8 cellular contexts compared by ENCODE assay signal in genomic region chr6:10409766-10410209, GRCh38. TPM values are rescaled to one million over a fixed set of nuclear protein-coding genes. Genes with fewer than 3 reads are reported as not detected.
DNase-seq lines count a peak whose midpoint lies in the region; ATAC-seq and TF ChIP-seq lines count a peak whose summit lies in the region.

No MANE protein-coding gene starts in this region.

- no peak overlapping the region for H3K27ac ChIP-seq in spleen

- no peaks in the 10 kb centered on the region for H3K36me3 ChIP-seq in spleen

- intact Hi-C loops in spleen (cut with DNase I; ENCODE audit: low total_unique reads) = no loop called here

- no peak for ATAC-seq in stimulated activated effector memory CD8-positive, alpha-beta T cell treated with anti-CD3 and anti-CD28 coated beads, Interleukin-12 subunit alpha, Interleukin-12 subunit beta, amount 100 ng/mL, for 72 hours
- ATAC-seq in GM18861 (IDR thresholded peaks at IDR 0.05; ENCODE audit: unreplicated experiment) = no peak

- H3K27me3 Mint-ChIP-seq in activated CD4-positive, alpha-beta T cell treated with anti-CD3 and anti-CD28 coated beads, Interleukin-2, amount 10 ng/mL, durations not matched to agents 7 days and 5 days = peaks cover 89% of the 10 kb centered on the region

- H3K36me3 Mint-ChIP-seq in activated CD4-positive, alpha-beta T cell treated with anti-CD3 and anti-CD28 coated beads, Interleukin-2, amount 10 ng/mL, durations not matched to agents 7 days and 5 days (ENCODE audit: low read depth) = peaks cover 34% of the 10 kb centered on the region
- H3K36me3 Mint-ChIP-seq in stimulated activated effector memory CD8-positive, alpha-beta T cell treated with anti-CD3 and anti-CD28 coated beads, Interleukin-12 subunit alpha, Interleukin-12 subunit beta, amount 100 ng/mL, for 72 hours = peaks cover 35% of the 10 kb centered on the region

- CTCF ChIA-PET in activated CD4-positive, alpha-beta T cell treated with anti-CD3 and anti-CD28 coated beads, Interleukin-2, amount 10 ng/mL, durations not matched to agents 7 days and 5 days (lab: Charles Lee) = interaction anchor here (1.9 to 3.4 kb wide), 2 partner anchors 12 to 26 kb away, joined by 4 to 11 read pairs; no protein-coding TSS in a partner anchor

- peaks cover 0 to 49% (median 8%) of the 10 kb centered on the region in 8 donors for H3K9me3 ChIP-seq in spleen

- peaks cover 15% of the 10 kb centered on the region for H3K9me3 Mint-ChIP-seq in activated CD4-positive, alpha-beta T cell treated with anti-CD3 and anti-CD28 coated beads, Interleukin-2, amount 10 ng/mL, durations not matched to agents 7 days and 5 days
- peaks cover 2% of the 10 kb centered on the region for H3K9me3 Mint-ChIP-seq in stimulated activated effector memory CD8-positive, alpha-beta T cell treated with anti-CD3 and anti-CD28 coated beads, Interleukin-12 subunit alpha, Interleukin-12 subunit beta, amount 100 ng/mL, for 72 hours

- peaks cover 2 to 98% (median 77%) of the 10 kb centered on the region in 7 donors for H3K27me3 ChIP-seq in spleen (replicated peaks in 1 of 7)

- H3K27ac Mint-ChIP-seq in activated CD4-positive, alpha-beta T cell treated with anti-CD3 and anti-CD28 coated beads, Interleukin-2, amount 10 ng/mL, durations not matched to agents 7 days and 5 days = peak overlapping the region; percentile 32
- H3K27ac Mint-ChIP-seq in stimulated activated effector memory CD8-positive, alpha-beta T cell treated with anti-CD3 and anti-CD28 coated beads, Interleukin-12 subunit alpha, Interleukin-12 subunit beta, amount 100 ng/mL, for 72 hours = no peak overlapping the region

- no peak for DNase-seq in activated CD4-positive, alpha-beta T cell treated with anti-CD3 and anti-CD28 coated beads, Interleukin-2, amount 10 ng/mL, durations not matched to agents 7 days and 5 days
- no peak for DNase-seq in activated CD4-positive, alpha-beta T cell treated with anti-CD3 and anti-CD28 coated beads, Interleukin-2, amount 50 U/mL, for 4 hours
- DNase-seq in RPMI7951 (ENCODE audit: low read depth) (peak; percentile 40), fibroblast of the aortic adventitia (ENCODE audit: low read depth) (no peak), spleen (no peak)
- no peak for DNase-seq in stimulated activated effector memory CD8-positive, alpha-beta T cell treated with anti-CD3 and anti-CD28 coated beads, Interleukin-12 subunit alpha, Interleukin-12 subunit beta, amount 100 ng/mL, for 72 hours (ENCODE audit: low spot score in 2 of 2)
- no peak for DNase-seq in stimulated activated CD4-positive, alpha-beta T cell treated with anti-CD3 and anti-CD28 coated beads, Interleukin-15, amount 100 ng/mL, for 24 hours

- TF ChIP-seq CTCF in fibroblast of the aortic adventitia (IDR thresholded peaks at IDR 0.05; ENCODE audit: insufficient read depth, low read length) (no peak), spleen (IDR thresholded peaks at IDR 0.05 in 8 of 11, conservative IDR thresholded peaks at IDR 0.05 in 3 of 11) (no peak)

- POLR2A ChIA-PET in activated CD4-positive, alpha-beta T cell treated with anti-CD3 and anti-CD28 coated beads, Interleukin-2, amount 10 ng/mL, durations not matched to agents 7 days and 5 days (lab: Charles Lee) = interaction anchor here (0.8 kb wide), 1 partner anchor 10 kb away, joined by 5 read pairs; no protein-coding TSS in a partner anchor

- 7 to 16% (median 15%) methylated on average over 5 to 28 of the region's 28 CpGs for WGBS in spleen, 5 donors

- H3K4me3 ChIP-seq in fibroblast of the aortic adventitia (ENCODE audit: low read depth, low read length) = peak overlapping the region; percentile 77
- peak overlapping the region in 1 of 8 donors; percentile 17 for H3K4me3 ChIP-seq in spleen

- peaks cover 32% of the 10 kb centered on the region for H3K4me1 Mint-ChIP-seq in activated CD4-positive, alpha-beta T cell treated with anti-CD3 and anti-CD28 coated beads, Interleukin-2, amount 10 ng/mL, durations not matched to agents 7 days and 5 days
- H3K4me1 Mint-ChIP-seq in stimulated activated effector memory CD8-positive, alpha-beta T cell treated with anti-CD3 and anti-CD28 coated beads, Interleukin-12 subunit alpha, Interleukin-12 subunit beta, amount 100 ng/mL, for 72 hours = peaks cover 50% of the 10 kb centered on the region

- peaks cover 10 to 49% (median 37%) of the 10 kb centered on the region in 6 donors for H3K4me1 ChIP-seq in spleen

- H3K4me3 Mint-ChIP-seq in activated CD4-positive, alpha-beta T cell treated with anti-CD3 and anti-CD28 coated beads, Interleukin-2, amount 10 ng/mL, durations not matched to agents 7 days and 5 days = peak overlapping the region; percentile 34
- H3K4me3 Mint-ChIP-seq in stimulated activated effector memory CD8-positive, alpha-beta T cell treated with anti-CD3 and anti-CD28 coated beads, Interleukin-12 subunit alpha, Interleukin-12 subunit beta, amount 100 ng/mL, for 72 hours = peak overlapping the region; percentile 8

- no peak for TF ChIP-seq POLR2A in spleen (IDR thresholded peaks at IDR 0.05)

RNA-seq across cellular contexts. Expression of gene TFAP2A, which starts 5.1 kb away (rescaled TPM):
- not detected for total RNA-seq in activated CD4-positive, alpha-beta T cell treated with anti-CD3 and anti-CD28 coated beads, Interleukin-2, amount 10 ng/mL, durations not matched to agents 7 days and 5 days
- 8.9 and 9.0 TPM in 2 replicates for total RNA-seq in RPMI7951 (2014; rRNA removed; shearing (Covaris generic))
- total RNA-seq in fibroblast of the aortic adventitia (ENCODE audit: low replicate concordance) (1.4 TPM in 1 of 2 replicates, not detected in the other), spleen (under 1 TPM in 3 of 7 donors, not detected in 4; 0.27 to 0.94 (median 0.28) TPM)
- under 1 TPM; 0.04 to 0.19 (median 0.11) TPM for polyA plus RNA-seq in spleen
